8 cellular contexts compared by ENCODE assay signal in genomic region chr2:197805598-197806316, GRCh38. TPM values are rescaled to one million over a fixed set of nuclear protein-coding genes. Genes with fewer than 3 reads are reported as not detected.
DNase-seq lines count a peak whose midpoint lies in the region; ATAC-seq and TF ChIP-seq lines count a peak whose summit lies in the region.

No MANE protein-coding gene starts in this region.

- peaks cover 79% of the 10 kb centered on the region for H3K27me3 ChIP-seq in DOHH2 (ENCODE audit: control insufficient read depth, low read length)
- no peaks in the 10 kb centered on the region for H3K27me3 ChIP-seq in psoas muscle (ENCODE audit: insufficient read depth in 3 of 3, low read length in 2 of 3)

- H3K36me3 ChIP-seq in DOHH2 (ENCODE audit: control insufficient read depth, low read length) = no peaks in the 10 kb centered on the region
- H3K36me3 ChIP-seq in psoas muscle (ENCODE audit: insufficient read depth in 1 of 2, low read depth in 1 of 2) = no peaks in the 10 kb centered on the region

- H3K4me3 Mint-ChIP-seq in T-helper 17 cell = peak overlapping the region; percentile 93

- H4K20me1 ChIP-seq in DOHH2 (ENCODE audit: control insufficient read depth, insufficient read depth, low read depth, low read length) = no peaks in the 10 kb centered on the region

- no peaks in the 10 kb centered on the region for H3K9me2 ChIP-seq in DOHH2 (replicated peaks; ENCODE audit: control insufficient read depth, low read length)

- WGBS in psoas muscle, 3 donors = 11 to 26% (median 12%) methylated on average over 11 of the region's 11 CpGs

- H3F3A ChIP-seq in DOHH2 (ENCODE audit: control insufficient read depth, insufficient read depth) = no peaks in the 10 kb centered on the region

- H3K4me1 Mint-ChIP-seq in T-helper 17 cell = peaks cover 48% of the 10 kb centered on the region

- no peaks in the 10 kb centered on the region for H3K27me3 Mint-ChIP-seq in T-helper 17 cell

- DNase-seq in T-helper 17 cell (no peak), fibroblast of villous mesenchyme (ENCODE audit: low read depth) (no peak), psoas muscle (no peak), T-helper 9 cell (no peak), NOMO-1 treated with DMSO at 0.1 percent for 48 hours (lab: John Stamatoyannopoulos, UW; ENCODE audit: unreplicated experiment) (no peak)
- no peak for DNase-seq in stimulated activated CD4-positive, alpha-beta T cell treated with anti-CD3 and anti-CD28 coated beads, Interleukin-4, amount 100 ng/mL, for 24 hours

- no peak for ATAC-seq in T-helper 17 cell
- ATAC-seq in psoas muscle = no peak
- no peak for ATAC-seq in HG02973 (IDR thresholded peaks at IDR 0.05; ENCODE audit: unreplicated experiment)

- H3K36me3 Mint-ChIP-seq in T-helper 17 cell (ENCODE audit: low read depth) = no peaks in the 10 kb centered on the region

- H3K4me3 ChIP-seq in DOHH2 (ENCODE audit: low read length) (peak overlapping the region; percentile 73), fibroblast of villous mesenchyme (ENCODE audit: low read depth, low read length) (peak overlapping the region; percentile 66), psoas muscle (peak overlapping the region; percentile 87)

- no peaks in the 10 kb centered on the region for H3K9me3 ChIP-seq in DOHH2 (ENCODE audit: control insufficient read depth, insufficient read depth, low read length)
- no peaks in the 10 kb centered on the region for H3K9me3 ChIP-seq in T-helper 17 cell (ENCODE audit: control insufficient read depth, low read length, poor library complexity, severe bottlenecking)
- H3K9me3 ChIP-seq in psoas muscle = no peaks in the 10 kb centered on the region

- H3K27ac Mint-ChIP-seq in T-helper 17 cell = peak overlapping the region; percentile 85

- intact Hi-C loops in psoas muscle (cut with DNase I) = loop anchor here in 1 of 2 donors (10.0 kb wide), 1 partner anchor 249 kb away; no protein-coding TSS in a partner anchor

- TF ChIP-seq CTCF in DOHH2 (IDR thresholded peaks at IDR 0.05; ENCODE audit: low read depth, low read length, poor library complexity, severe bottlenecking) (no peak), fibroblast of villous mesenchyme (IDR thresholded peaks at IDR 0.05; ENCODE audit: insufficient read depth, low read depth, low read length) (no peak), psoas muscle (IDR thresholded peaks at IDR 0.05) (no peak)

- peak overlapping the region; percentile 82 for H3K4me2 ChIP-seq in DOHH2 (ENCODE audit: low read length)

- H3K27ac ChIP-seq in DOHH2 (ENCODE audit: low read depth, low read length) = no peak overlapping the region
- peak overlapping the region; percentile 82 for H3K27ac ChIP-seq in psoas muscle

- no peaks in the 10 kb centered on the region for H3K79me2 ChIP-seq in DOHH2 (ENCODE audit: control insufficient read depth, low read length)

- H3K4me1 ChIP-seq in DOHH2 (ENCODE audit: control insufficient read depth, low read length) = peaks cover 10% of the 10 kb centered on the region
- H3K4me1 ChIP-seq in psoas muscle = peaks cover 39% of the 10 kb centered on the region

RNA-seq across cellular contexts. Expression of gene PLCL1, which starts 1.4 kb away (rescaled TPM):
- total RNA-seq in T-helper 17 cell (10 to 100 TPM; 24.9 to 27.2 TPM), fibroblast of villous mesenchyme (0.43 and 0.64 TPM in 2 replicates), psoas muscle (10 to 100 TPM in 3 of 4 donors, 1 to 10 TPM in 1; 9.6 to 25.4 (median 17.3) TPM)
- 10 to 100 TPM in 1 of 3 donors, 1 to 10 TPM in 2; 4.3 to 12.6 (median 7.5) TPM for polyA plus RNA-seq in psoas muscle

RNA-seq across cellular contexts. Expression of gene BOLL, which starts 20.6 kb away (rescaled TPM):
- not detected for total RNA-seq in T-helper 17 cell
- total RNA-seq in fibroblast of villous mesenchyme = not detected in 2 replicates
- total RNA-seq in psoas muscle = 1 to 10 TPM; 3.3 to 6.5 (median 4.1) TPM
- 1 to 10 TPM in 2 of 3 donors, under 1 TPM in 1; 0.47 to 2.9 (median 1.5) TPM for polyA plus RNA-seq in psoas muscle
